9 cellular contexts compared by ENCODE assay signal in the genomic region with DNA sequence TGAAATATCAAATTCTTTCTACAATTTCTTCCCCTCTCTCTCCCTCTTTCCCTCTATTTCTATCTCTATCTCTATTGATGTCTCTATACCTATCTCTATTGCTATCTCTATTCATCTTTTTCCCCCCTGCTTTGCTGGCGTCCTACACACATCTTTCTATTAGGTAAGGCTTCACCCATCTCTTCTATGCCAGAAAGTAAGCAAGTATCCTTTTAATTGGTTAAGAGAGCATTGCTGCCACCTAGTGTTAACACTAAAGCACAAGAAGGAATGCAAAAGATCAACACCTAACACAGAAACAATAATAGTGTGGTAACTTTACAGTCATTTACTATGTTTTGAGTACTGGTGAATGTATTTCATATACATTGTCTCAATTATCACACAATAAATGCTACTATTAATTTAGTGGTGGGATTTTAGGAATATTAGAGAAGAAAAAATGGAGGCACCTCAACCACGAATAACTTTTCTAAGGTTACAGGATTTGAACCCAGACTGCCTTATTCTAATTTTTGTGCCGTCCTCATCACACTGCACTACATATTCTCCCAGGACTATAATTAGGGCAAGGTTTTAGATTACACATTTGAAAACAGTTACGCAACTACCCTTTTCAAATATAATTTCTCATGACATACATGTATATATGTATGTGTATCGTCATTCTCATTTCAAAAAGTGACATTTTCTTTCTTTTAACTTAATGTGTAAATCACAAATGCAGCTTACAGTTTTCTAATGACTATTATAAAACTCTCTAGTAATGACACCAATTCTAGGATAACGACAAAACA. TPM values are rescaled to one million over a fixed set of nuclear protein-coding genes. Genes with fewer than 3 reads are reported as not detected.
DNase-seq lines count a peak whose midpoint lies in the region; ATAC-seq and TF ChIP-seq lines count a peak whose summit lies in the region.
"Had no signal": no experiment of that assay in that cellular context is flagged by ENCODE, and none has a peak within 500 bp of the region (broad histone marks: within the 10 kb centered on the region; RNA-seq: fewer than 3 reads in every experiment).

No MANE protein-coding gene starts in this region.

- peaks cover 4% of the 10 kb centered on the region for H3K9me3 Mint-ChIP-seq in type B pancreatic cell

- H3K36me3 Mint-ChIP-seq in type B pancreatic cell = peaks cover 3% of the 10 kb centered on the region

- H3K4me3 Mint-ChIP-seq in type B pancreatic cell = no peak overlapping the region

- TF ChIP-seq CTCF in type B pancreatic cell (conservative IDR thresholded peaks at IDR 0.05) = peak; percentile 94

- ATAC-seq in GM19438 (IDR thresholded peaks at IDR 0.05; ENCODE audit: low read depth, unreplicated experiment) = peak; percentile 49
- ATAC-seq in HG03139 (IDR thresholded peaks at IDR 0.05; ENCODE audit: unreplicated experiment) = no peak

- H3K4me1 Mint-ChIP-seq in type B pancreatic cell (ENCODE audit: unreplicated experiment) = peaks cover 14% of the 10 kb centered on the region

- DNase-seq in DMS153 (lab: John Stamatoyannopoulos, UW) = peak; percentile 63
- peak; percentile 46 for DNase-seq in HuH-7.5 (ENCODE audit: low spot score)
- peak; percentile 15 for DNase-seq in NOMO-1 treated with dmso at 0.1 percent for 144 hours (lab: John Stamatoyannopoulos, UW; ENCODE audit: unreplicated experiment)
- peak; percentile 50 for DNase-seq in central memory CD4-positive, alpha-beta T cell
- peak; percentile 87 for DNase-seq in left kidney (ENCODE audit: low read depth, low spot score)
- no peak for DNase-seq in type B pancreatic cell (ENCODE audit: extremely low spot score, unreplicated experiment)

- H3K27me3 Mint-ChIP-seq in type B pancreatic cell = no peaks in the 10 kb centered on the region

- no peak overlapping the region for H3K27ac Mint-ChIP-seq in type B pancreatic cell

RNA-seq across cellular contexts. Expression of gene C4orf36, which starts 3.7 kb away (rescaled TPM):
- 1.3 and 2.5 TPM in 2 replicates for total RNA-seq in type B pancreatic cell (ENCODE audit: low replicate concordance)
- total RNA-seq: T-helper 2 cell treated with Interferon-gamma antibody and Interleukin-4, amounts not matched to agents 100 ng/mL and 5 ng/mL, for 36 hours had no signal

RNA-seq across cellular contexts. Expression of gene AFF1, which starts 38.9 kb away (rescaled TPM):
- total RNA-seq in type B pancreatic cell (ENCODE audit: low replicate concordance) = 39.7 and 55.8 TPM in 2 replicates

RNA-seq across cellular contexts. Expression of gene SLC10A6, which starts 46.7 kb away (rescaled TPM):
- not detected in 2 replicates for total RNA-seq in type B pancreatic cell (ENCODE audit: low replicate concordance)
- total RNA-seq: T-helper 2 cell treated with Interferon-gamma antibody and Interleukin-4, amounts not matched to agents 100 ng/mL and 5 ng/mL, for 36 hours had no signal
